9 cellular contexts compared by ENCODE assay signal in genomic region chr18:74551936-74552555, GRCh38. TPM values are rescaled to one million over a fixed set of nuclear protein-coding genes. Genes with fewer than 3 reads are reported as not detected.
DNase-seq lines count a peak whose midpoint lies in the region; ATAC-seq and TF ChIP-seq lines count a peak whose summit lies in the region.
"Had no signal": no experiment of that assay in that cellular context is flagged by ENCODE, and none has a peak within 500 bp of the region (broad histone marks: within the 10 kb centered on the region; RNA-seq: fewer than 3 reads in every experiment).

No MANE protein-coding gene starts in this region.

- H3K4me3 Mint-ChIP-seq in CD4-positive, CD25-positive, alpha-beta regulatory T cell = no peak overlapping the region
- H3K4me3 Mint-ChIP-seq in activated CD4-positive, alpha-beta T cell treated with anti-CD3 and anti-CD28 coated beads, Interleukin-2, amount 10 ng/mL, durations not matched to agents 24 days and 14 days = no peak overlapping the region
- H3K4me3 Mint-ChIP-seq: T-helper 1 cell treated with Interleukin-12 subunit alpha and Interleukin-12 subunit beta and Interleukin-4 antibody, amounts not matched to agents 30 μg/mL and 1 μg/mL, for 36 hours had no signal

- peaks cover 24% of the 10 kb centered on the region for H3K27me3 Mint-ChIP-seq in CD4-positive, CD25-positive, alpha-beta regulatory T cell
- peaks cover 4% of the 10 kb centered on the region for H3K27me3 Mint-ChIP-seq in activated CD4-positive, alpha-beta T cell treated with anti-CD3 and anti-CD28 coated beads, Interleukin-2, amount 10 ng/mL, durations not matched to agents 24 days and 14 days

- peaks cover 0 to 9% (median 0%) of the 10 kb centered on the region in 4 donors for H3K4me1 Mint-ChIP-seq in CD4-positive, CD25-positive, alpha-beta regulatory T cell
- H3K4me1 Mint-ChIP-seq in activated CD4-positive, alpha-beta T cell treated with anti-CD3 and anti-CD28 coated beads, Interleukin-2, amount 10 ng/mL, durations not matched to agents 24 days and 14 days = peaks cover 9% of the 10 kb centered on the region

- no peaks in the 10 kb centered on the region for H3K4me1 ChIP-seq in CD4-positive, CD25-positive, alpha-beta regulatory T cell (ENCODE audit: control insufficient read depth, insufficient read depth, low read length, poor library complexity, severe bottlenecking)
- peaks cover 0 to 19% (median 17%) of the 10 kb centered on the region in 4 donors for H3K4me1 ChIP-seq in liver (ENCODE audit: control insufficient read depth in 4 of 4, insufficient read depth in 4 of 4, low read length in 3 of 4)

- H3K27me3 ChIP-seq in CD4-positive, CD25-positive, alpha-beta regulatory T cell (ENCODE audit: control insufficient read depth, insufficient read depth, low read length) = no peaks in the 10 kb centered on the region
- H3K27me3 ChIP-seq in liver (ENCODE audit: control insufficient read depth in 4 of 4, insufficient read depth in 4 of 4, low read length in 3 of 4) = no peaks in the 10 kb centered on the region

- H3K27ac ChIP-seq in CD4-positive, CD25-positive, alpha-beta regulatory T cell (ENCODE audit: insufficient read depth, low read length, poor library complexity, severe bottlenecking) = no peak overlapping the region
- H3K27ac ChIP-seq in coronary artery (no peak overlapping the region), liver (ENCODE audit: low read depth in 1 of 2, low read length in 2 of 2) (peak overlapping the region; percentile 65 to 87)

- peaks cover 3 to 10% of the 10 kb centered on the region in 2 experiments for H3K9me3 ChIP-seq in CD4-positive, CD25-positive, alpha-beta regulatory T cell (ENCODE audit: control insufficient read depth in 2 of 2, low read length in 2 of 2)
- peaks cover 0 to 2% (median 0%) of the 10 kb centered on the region in 4 donors for H3K9me3 ChIP-seq in liver (ENCODE audit: control insufficient read depth in 4 of 4, low read length in 3 of 4)

- no peak overlapping the region for H3K4me3 ChIP-seq in CD4-positive, CD25-positive, alpha-beta regulatory T cell (ENCODE audit: low read depth, low read length)
- H3K4me3 ChIP-seq in coronary artery (no peak overlapping the region), liver (ENCODE audit: low read depth in 1 of 3, low read length in 3 of 3) (peak overlapping the region in 1 of 3 donors; percentile 49)

- TF ChIP-seq CTCF in coronary artery (IDR thresholded peaks at IDR 0.05) (peak; percentile 76), liver (IDR thresholded peaks at IDR 0.05; ENCODE audit: low read depth, low read length, missing input control) (peak; percentile 77)

- ATAC-seq in CD4-positive, CD25-positive, alpha-beta regulatory T cell (ENCODE audit: low read depth in 2 of 2) = peak; percentile 90 to 92
- ATAC-seq in GM19372 (IDR thresholded peaks at IDR 0.05; ENCODE audit: low read depth, unreplicated experiment) = peak; percentile 100
- ATAC-seq in HG03460 (IDR thresholded peaks at IDR 0.05; ENCODE audit: unreplicated experiment) = peak; percentile 99

- peak overlapping the region in 1 of 2 donors; percentile 16 for H3K9ac ChIP-seq in liver (ENCODE audit: low read depth in 1 of 2, low read length in 2 of 2)

- H3K27ac Mint-ChIP-seq in CD4-positive, CD25-positive, alpha-beta regulatory T cell = no peak overlapping the region
- peak overlapping the region; percentile 59 for H3K27ac Mint-ChIP-seq in activated CD4-positive, alpha-beta T cell treated with anti-CD3 and anti-CD28 coated beads, Interleukin-2, amount 10 ng/mL, durations not matched to agents 24 days and 14 days
- H3K27ac Mint-ChIP-seq: T-helper 1 cell treated with Interleukin-12 subunit alpha and Interleukin-12 subunit beta and Interleukin-4 antibody, amounts not matched to agents 30 μg/mL and 1 μg/mL, for 36 hours had no signal

- intact Hi-C loops in activated CD4-positive, alpha-beta T cell treated with anti-CD3 and anti-CD28 coated beads, Interleukin-2, amount 10 ng/mL, durations not matched to agents 24 days and 14 days (cut with micrococcal nuclease) = loop anchor here (1.0 to 5.0 kb wide), 4 partner anchors 57 to 1790 kb away; no protein-coding TSS in a partner anchor

- peak; percentile 56 to 79 (median 69) for DNase-seq in CD4-positive, CD25-positive, alpha-beta regulatory T cell
- DNase-seq in NCI-H526 (lab: John Stamatoyannopoulos, UW) = peak; percentile 86 to 96
- DNase-seq in activated CD4-positive, alpha-beta T cell treated with anti-CD3 and anti-CD28 coated beads, Interleukin-2, amount 10 ng/mL, durations not matched to agents 24 days and 14 days = peak; percentile 92
- peak; percentile 76 for DNase-seq in coronary artery (ENCODE audit: low spot score)
- peak; percentile 54 to 71 (median 60) for DNase-seq in stimulated activated CD4-positive, alpha-beta T cell treated with anti-CD3 and anti-CD28 coated beads, TNF-alpha, amount 100 ng/mL, for 48 hours (ENCODE audit: low read depth in 3 of 3)

- H3K36me3 Mint-ChIP-seq in CD4-positive, CD25-positive, alpha-beta regulatory T cell = no peaks in the 10 kb centered on the region
- H3K36me3 Mint-ChIP-seq in activated CD4-positive, alpha-beta T cell treated with anti-CD3 and anti-CD28 coated beads, Interleukin-2, amount 10 ng/mL, durations not matched to agents 24 days and 14 days (ENCODE audit: low read depth) = no peaks in the 10 kb centered on the region

- peaks cover 0 to 14% (median 0%) of the 10 kb centered on the region in 7 donors for H3K9me3 Mint-ChIP-seq in CD4-positive, CD25-positive, alpha-beta regulatory T cell
- H3K9me3 Mint-ChIP-seq in activated CD4-positive, alpha-beta T cell treated with anti-CD3 and anti-CD28 coated beads, Interleukin-2, amount 10 ng/mL, durations not matched to agents 24 days and 14 days = peaks cover 3% of the 10 kb centered on the region

- peak; percentile 97 for TF ChIP-seq RAD21 in liver (IDR thresholded peaks at IDR 0.05)

- no peaks in the 10 kb centered on the region for H3K36me3 ChIP-seq in CD4-positive, CD25-positive, alpha-beta regulatory T cell (ENCODE audit: control insufficient read depth, insufficient read depth, low read length)
- no peaks in the 10 kb centered on the region for H3K36me3 ChIP-seq in liver (ENCODE audit: control insufficient read depth in 4 of 4, insufficient read depth in 3 of 4, low read depth in 1 of 4, low read length in 3 of 4)

- WGBS in liver = 12% methylated on average over 5 of the region's 5 CpGs

TF ChIP-seq in liver, 16 proteins besides CTCF, POLR2A, EP300 and RAD21:
- no peak for TF ChIP-seq MAX (IDR thresholded peaks at IDR 0.05)
- TF ChIP-seq TAF1 (conservative IDR thresholded peaks at IDR 0.05) = peak; percentile 20
- peak in 1 of 2 donors; percentile 4 for TF ChIP-seq HNF4A (conservative IDR thresholded peaks at IDR 0.05)
- TF ChIP-seq YY1 (IDR thresholded peaks at IDR 0.05) = peak; percentile 69

RNA-seq across cellular contexts. Expression of gene CNDP1, which starts 17.7 kb away (rescaled TPM):
- 0.15 TPM for total RNA-seq in CD4-positive, CD25-positive, alpha-beta regulatory T cell
- not detected for polyA plus RNA-seq in CD4-positive, CD25-positive, alpha-beta regulatory T cell
- total RNA-seq in activated CD4-positive, alpha-beta T cell treated with anti-CD3 and anti-CD28 coated beads, Interleukin-2, amount 10 ng/mL, durations not matched to agents 24 days and 14 days = not detected in 2 replicates
- total RNA-seq in liver = 1 to 10 TPM in 1 of 2 donors, under 1 TPM in 1; 0.09 to 8.2 TPM
- 10 to 100 TPM in 1 of 2 donors, 1 to 10 TPM in 1; 3.4 to 21.1 TPM for polyA plus RNA-seq in liver

RNA-seq across cellular contexts. Expression of gene ZNF407, which starts 45.6 kb away (rescaled TPM):
- 34.0 TPM for total RNA-seq in CD4-positive, CD25-positive, alpha-beta regulatory T cell
- polyA plus RNA-seq in CD4-positive, CD25-positive, alpha-beta regulatory T cell = 1 to 10 TPM; 2.0 to 5.1 (median 3.8) TPM
- 17.8 and 18.1 TPM in 2 replicates for total RNA-seq in activated CD4-positive, alpha-beta T cell treated with anti-CD3 and anti-CD28 coated beads, Interleukin-2, amount 10 ng/mL, durations not matched to agents 24 days and 14 days
- total RNA-seq in liver = 10 to 100 TPM; 10.3 to 16.5 TPM
- 1 to 10 TPM; 1.9 to 2.8 TPM for polyA plus RNA-seq in liver

RNA-seq across cellular contexts. Expression of gene CNDP2, which starts 55.9 kb away (rescaled TPM):
- 121 TPM for total RNA-seq in CD4-positive, CD25-positive, alpha-beta regulatory T cell
- 100 to 1,000 TPM; 101 to 136 (median 106) TPM for polyA plus RNA-seq in CD4-positive, CD25-positive, alpha-beta regulatory T cell
- total RNA-seq in activated CD4-positive, alpha-beta T cell treated with anti-CD3 and anti-CD28 coated beads, Interleukin-2, amount 10 ng/mL, durations not matched to agents 24 days and 14 days = 160 and 177 TPM in 2 replicates
- 100 to 1,000 TPM in 1 of 2 donors, 10 to 100 TPM in 1; 65.5 to 167 TPM for total RNA-seq in liver
- 100 to 1,000 TPM; 123 to 159 TPM for polyA plus RNA-seq in liver

Comparison
In these comparisons a context has a peak if more than half of its experiments do, and no peak if none do; other contexts are left out.
1. H3K27ac ChIP-seq: peak in liver (2 of 2); none in CD4-positive, CD25-positive, alpha-beta regulatory T cell (single experiment) and coronary artery (0 of 2).
2. Peak in every context shown above with its lines, with median percentiles within 50 percentile points of each other: ATAC-seq and DNase-seq.